Comparison of ENCODE assay signal across 6 cellular contexts in the genomic region with DNA sequence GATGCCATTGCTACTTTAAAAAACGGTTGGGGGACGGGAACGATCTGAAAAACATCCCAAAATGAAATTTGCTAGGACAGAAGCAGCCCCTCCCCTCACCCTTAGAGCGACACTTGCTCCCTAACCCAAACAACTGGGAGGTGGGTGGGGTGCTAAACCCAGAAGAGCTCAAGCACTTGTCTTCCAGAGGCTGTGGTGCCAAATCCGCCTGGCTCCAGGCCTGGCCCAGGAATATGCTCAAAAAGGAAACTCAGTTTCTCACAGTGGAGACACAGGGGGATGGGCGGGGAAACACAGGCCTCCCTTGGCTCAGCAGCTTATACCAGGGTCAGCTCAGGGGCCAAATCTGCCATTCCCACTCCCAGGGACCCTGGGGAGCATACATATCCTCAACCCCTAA. TPM values are rescaled to one million over a fixed set of nuclear protein-coding genes. Genes with fewer than 3 reads are reported as not detected.
A peak's percentile ranks its signal among the peaks of the same experiment; 100 is the strongest.
DNase-seq lines count a peak whose midpoint lies in the region; ATAC-seq and TF ChIP-seq lines count a peak whose summit lies in the region.

No MANE protein-coding gene starts in this region.

- ATAC-seq in lung (ENCODE audit: insufficient read depth, low FRiP score): no peak
- no peak for ATAC-seq in HG02973 (IDR thresholded peaks at IDR 0.05; ENCODE audit: unreplicated experiment)

- H3K9me3 ChIP-seq in CD4-positive, alpha-beta memory T cell (ENCODE audit: control insufficient read depth in 1 of 2, low read length in 2 of 2): no peaks in the 10 kb centered on the region
- no peaks in the 10 kb centered on the region for H3K9me3 ChIP-seq in lung (ENCODE audit: control insufficient read depth in 2 of 2, insufficient read depth in 1 of 2, low read length in 1 of 2)

- no peaks in the 10 kb centered on the region for H3K27me3 ChIP-seq in CD4-positive, alpha-beta memory T cell (ENCODE audit: insufficient read depth, low read length)
- H3K27me3 ChIP-seq in lung (ENCODE audit: control insufficient read depth, insufficient read depth): no peaks in the 10 kb centered on the region

- TF ChIP-seq CTCF in lung (IDR thresholded peaks at IDR 0.05; ENCODE audit: control extremely low read depth, extremely low read depth): no peak

- H3K27ac ChIP-seq in CD4-positive, alpha-beta memory T cell (ENCODE audit: low read depth, low read length): peak overlapping the region; percentile 100
- H3K27ac ChIP-seq in lung (ENCODE audit: low read depth in 1 of 2, low read length in 1 of 2): peak overlapping the region; percentile 70 to 87

- peaks cover 0 to 3% (median 0%) of the 10 kb centered on the region in 8 donors for H3K9me3 Mint-ChIP-seq in CD4-positive, alpha-beta memory T cell
- H3K9me3 Mint-ChIP-seq in activated T-helper 1 cell treated with anti-CD3 and anti-CD28 coated beads, Interleukin-12 subunit alpha, Interleukin-12 subunit beta, Interleukin-2, Interleukin-4 antibody, amounts not matched to agents 30 ng/mL and 10 ng/mL and 1 ng/mL, durations not matched to agents 14 hours and 24 hours and 36 hours: no peaks in the 10 kb centered on the region

- peak overlapping the region; percentile 38 to 80 for H3K4me3 ChIP-seq in CD4-positive, alpha-beta memory T cell (ENCODE audit: low read length in 2 of 2)
- H3K4me3 ChIP-seq in lung: peak overlapping the region; percentile 25

- peaks cover 45 to 84% (median 71%) of the 10 kb centered on the region in 4 donors for H3K4me1 Mint-ChIP-seq in CD4-positive, alpha-beta memory T cell
- H3K4me1 Mint-ChIP-seq in activated T-helper 1 cell treated with anti-CD3 and anti-CD28 coated beads, Interleukin-12 subunit alpha, Interleukin-12 subunit beta, Interleukin-2, Interleukin-4 antibody, amounts not matched to agents 30 ng/mL and 10 ng/mL and 1 ng/mL, durations not matched to agents 14 hours and 24 hours and 36 hours (ENCODE audit: low read depth): peaks cover 66% of the 10 kb centered on the region

- intact Hi-C loops in CD4-positive, alpha-beta memory T cell (cut with micrococcal nuclease): no loop called here
- intact Hi-C loops in activated T-helper 1 cell treated with anti-CD3 and anti-CD28 coated beads, Interleukin-12 subunit alpha, Interleukin-12 subunit beta, Interleukin-2, Interleukin-4 antibody, amounts not matched to agents 30 ng/mL and 10 ng/mL and 1 ng/mL, durations not matched to agents 14 hours and 24 hours and 36 hours (cut with micrococcal nuclease): loop anchor here (5.0 kb wide), 1 partner anchor 349 kb away; the partner anchor contains the start of gene ADAR

- WGBS in lung, 2 donors: 20 to 24% methylated on average over 6 of the region's 6 CpGs

- peak overlapping the region; percentile 98 to 100 (median 100) for H3K27ac Mint-ChIP-seq in CD4-positive, alpha-beta memory T cell
- peak overlapping the region; percentile 100 for H3K27ac Mint-ChIP-seq in activated T-helper 1 cell treated with anti-CD3 and anti-CD28 coated beads, Interleukin-12 subunit alpha, Interleukin-12 subunit beta, Interleukin-2, Interleukin-4 antibody, amounts not matched to agents 30 ng/mL and 10 ng/mL and 1 ng/mL, durations not matched to agents 14 hours and 24 hours and 36 hours

- H3K4me1 ChIP-seq in CD4-positive, alpha-beta memory T cell (ENCODE audit: insufficient read depth, low read length): peaks cover 69% of the 10 kb centered on the region
- peaks cover 12 to 27% of the 10 kb centered on the region in 2 donors for H3K4me1 ChIP-seq in lung (ENCODE audit: control insufficient read depth in 2 of 2, insufficient read depth in 2 of 2, low read length in 2 of 2)

- H3K27me3 Mint-ChIP-seq in CD4-positive, alpha-beta memory T cell: no peaks in the 10 kb centered on the region
- H3K27me3 Mint-ChIP-seq in activated T-helper 1 cell treated with anti-CD3 and anti-CD28 coated beads, Interleukin-12 subunit alpha, Interleukin-12 subunit beta, Interleukin-2, Interleukin-4 antibody, amounts not matched to agents 30 ng/mL and 10 ng/mL and 1 ng/mL, durations not matched to agents 14 hours and 24 hours and 36 hours (ENCODE audit: insufficient read depth): peaks cover 2% of the 10 kb centered on the region

- CTCF ChIA-PET in CD4-positive, alpha-beta memory T cell (lab: Charles Lee; ENCODE audit: partially characterized antibody): interaction anchor here (1.2 to 6.8 kb wide), 10 partner anchors 8 to 129 kb away, joined by 3 to 70 read pairs (median 8); partner anchors contain the start of genes ADAM15, CKS1B and FLAD1

- H3K36me3 Mint-ChIP-seq in CD4-positive, alpha-beta memory T cell: peaks cover 28 to 52% of the 10 kb centered on the region in 2 donors
- peaks cover 18% of the 10 kb centered on the region for H3K36me3 Mint-ChIP-seq in activated T-helper 1 cell treated with anti-CD3 and anti-CD28 coated beads, Interleukin-12 subunit alpha, Interleukin-12 subunit beta, Interleukin-2, Interleukin-4 antibody, amounts not matched to agents 30 ng/mL and 10 ng/mL and 1 ng/mL, durations not matched to agents 14 hours and 24 hours and 36 hours (ENCODE audit: low read depth)

- POLR2A ChIA-PET in CD4-positive, alpha-beta memory T cell (lab: Charles Lee; ENCODE audit: partially characterized antibody): interaction anchor here (0.7 to 41.7 kb wide), 11 partner anchors 9 to 398 kb away, joined by 3 to 1543 read pairs (median 8); partner anchors contain the start of genes ADAM15, ADAR, CKS1B and FLAD1

- peaks cover 15% of the 10 kb centered on the region for H3K36me3 ChIP-seq in CD4-positive, alpha-beta memory T cell (ENCODE audit: insufficient read depth, low read length)
- H3K36me3 ChIP-seq in lung (ENCODE audit: control insufficient read depth in 2 of 2, insufficient read depth in 2 of 2, low read length in 2 of 2): peaks cover 0 to 8% of the 10 kb centered on the region in 2 donors

- H3K4me3 Mint-ChIP-seq in CD4-positive, alpha-beta memory T cell: peak overlapping the region; percentile 94 to 100 (median 98)
- peak overlapping the region; percentile 94 for H3K4me3 Mint-ChIP-seq in activated T-helper 1 cell treated with anti-CD3 and anti-CD28 coated beads, Interleukin-12 subunit alpha, Interleukin-12 subunit beta, Interleukin-2, Interleukin-4 antibody, amounts not matched to agents 30 ng/mL and 10 ng/mL and 1 ng/mL, durations not matched to agents 14 hours and 24 hours and 36 hours

- peak in 1 of 5 donors; percentile 47 for DNase-seq in CD4-positive, alpha-beta memory T cell
- no peak for DNase-seq in activated T-helper 1 cell treated with anti-CD3 and anti-CD28 coated beads, Interleukin-12 subunit alpha, Interleukin-12 subunit beta, Interleukin-2, Interleukin-4 antibody, amounts not matched to agents 30 ng/mL and 10 ng/mL and 1 ng/mL, durations not matched to agents 14 hours and 24 hours and 36 hours (ENCODE audit: low spot score)
- DNase-seq in lung (ENCODE audit: low spot score) (no peak), cerebellum (ENCODE audit: low spot score) (no peak)
- DNase-seq in activated effector memory CD4-positive, alpha-beta T cell treated with anti-CD3 and anti-CD28 coated beads, Interleukin-2, amount 50 U/mL, for 16 hours: no peak

RNA-seq across cellular contexts. Expression of gene PBXIP1, which starts 0.7 kb away (rescaled TPM):
- 100 to 1,000 TPM; 435 to 438 TPM for total RNA-seq in CD4-positive, alpha-beta memory T cell
- 100 to 1,000 TPM; 263 to 404 TPM for polyA plus RNA-seq in CD4-positive, alpha-beta memory T cell
- total RNA-seq in activated T-helper 1 cell treated with anti-CD3 and anti-CD28 coated beads, Interleukin-12 subunit alpha, Interleukin-12 subunit beta, Interleukin-2, Interleukin-4 antibody, amounts not matched to agents 30 ng/mL and 10 ng/mL and 1 ng/mL, durations not matched to agents 14 hours and 24 hours and 36 hours: 25.1 and 27.9 TPM in 2 replicates
- total RNA-seq in lung: 100 to 1,000 TPM in 1 of 2 donors, 10 to 100 TPM in 1; 37.3 to 178 TPM
- polyA plus RNA-seq in lung: 10 to 100 TPM; 32.8 to 33.2 TPM
- 16.2 TPM for total RNA-seq in cerebellum

RNA-seq across cellular contexts. Expression of gene PYGO2, which starts 5.0 kb away (rescaled TPM):
- 10 to 100 TPM; 78.4 to 80.2 TPM for total RNA-seq in CD4-positive, alpha-beta memory T cell
- 10 to 100 TPM; 22.5 to 54.2 TPM for polyA plus RNA-seq in CD4-positive, alpha-beta memory T cell
- total RNA-seq in activated T-helper 1 cell treated with anti-CD3 and anti-CD28 coated beads, Interleukin-12 subunit alpha, Interleukin-12 subunit beta, Interleukin-2, Interleukin-4 antibody, amounts not matched to agents 30 ng/mL and 10 ng/mL and 1 ng/mL, durations not matched to agents 14 hours and 24 hours and 36 hours: 34.7 and 35.0 TPM in 2 replicates
- total RNA-seq in lung (10 to 100 TPM; 17.9 to 25.2 TPM), cerebellum (8.5 TPM)
- polyA plus RNA-seq in lung: 10 to 100 TPM; 14.6 to 22.2 TPM

RNA-seq across cellular contexts. Expression of gene SHC1, which starts 14.0 kb away (rescaled TPM):
- 10 to 100 TPM; 78.4 to 81.7 TPM for total RNA-seq in CD4-positive, alpha-beta memory T cell
- polyA plus RNA-seq in CD4-positive, alpha-beta memory T cell: 10 to 100 TPM; 36.4 to 44.5 TPM
- total RNA-seq in activated T-helper 1 cell treated with anti-CD3 and anti-CD28 coated beads, Interleukin-12 subunit alpha, Interleukin-12 subunit beta, Interleukin-2, Interleukin-4 antibody, amounts not matched to agents 30 ng/mL and 10 ng/mL and 1 ng/mL, durations not matched to agents 14 hours and 24 hours and 36 hours: 61.4 and 62.3 TPM in 2 replicates
- 100 to 1,000 TPM in 1 of 2 donors, 10 to 100 TPM in 1; 67.6 to 136 TPM for total RNA-seq in lung
- polyA plus RNA-seq in lung: 100 to 1,000 TPM in 1 of 2 donors, 10 to 100 TPM in 1; 76.5 to 111 TPM
- total RNA-seq in cerebellum: 16.7 TPM

RNA-seq across cellular contexts. Expression of gene CKS1B, which starts 17.9 kb away (rescaled TPM):
- 10 to 100 TPM; 12.2 to 13.0 TPM for total RNA-seq in CD4-positive, alpha-beta memory T cell
- polyA plus RNA-seq in CD4-positive, alpha-beta memory T cell: 10 to 100 TPM; 50.2 to 67.9 TPM
- total RNA-seq in activated T-helper 1 cell treated with anti-CD3 and anti-CD28 coated beads, Interleukin-12 subunit alpha, Interleukin-12 subunit beta, Interleukin-2, Interleukin-4 antibody, amounts not matched to agents 30 ng/mL and 10 ng/mL and 1 ng/mL, durations not matched to agents 14 hours and 24 hours and 36 hours: 151 and 158 TPM in 2 replicates
- total RNA-seq in lung (10 to 100 TPM; 22.3 to 33.6 TPM), cerebellum (26.5 TPM)
- polyA plus RNA-seq in lung: 10 to 100 TPM; 26.9 to 38.2 TPM

RNA-seq across cellular contexts. Expression of gene PMVK, which starts 20.0 kb away (rescaled TPM):
- 10 to 100 TPM; 17.6 to 21.2 TPM for total RNA-seq in CD4-positive, alpha-beta memory T cell
- 10 to 100 TPM; 61.7 to 87.0 TPM for polyA plus RNA-seq in CD4-positive, alpha-beta memory T cell
- total RNA-seq in activated T-helper 1 cell treated with anti-CD3 and anti-CD28 coated beads, Interleukin-12 subunit alpha, Interleukin-12 subunit beta, Interleukin-2, Interleukin-4 antibody, amounts not matched to agents 30 ng/mL and 10 ng/mL and 1 ng/mL, durations not matched to agents 14 hours and 24 hours and 36 hours: 42.5 and 43.3 TPM in 2 replicates
- total RNA-seq in lung: 10 to 100 TPM; 18.4 to 48.8 TPM
- 10 to 100 TPM; 39.0 to 47.9 TPM for polyA plus RNA-seq in lung
- 7.8 TPM for total RNA-seq in cerebellum
